ENCODE assay signal across 1 cellular context in the genomic region with DNA sequence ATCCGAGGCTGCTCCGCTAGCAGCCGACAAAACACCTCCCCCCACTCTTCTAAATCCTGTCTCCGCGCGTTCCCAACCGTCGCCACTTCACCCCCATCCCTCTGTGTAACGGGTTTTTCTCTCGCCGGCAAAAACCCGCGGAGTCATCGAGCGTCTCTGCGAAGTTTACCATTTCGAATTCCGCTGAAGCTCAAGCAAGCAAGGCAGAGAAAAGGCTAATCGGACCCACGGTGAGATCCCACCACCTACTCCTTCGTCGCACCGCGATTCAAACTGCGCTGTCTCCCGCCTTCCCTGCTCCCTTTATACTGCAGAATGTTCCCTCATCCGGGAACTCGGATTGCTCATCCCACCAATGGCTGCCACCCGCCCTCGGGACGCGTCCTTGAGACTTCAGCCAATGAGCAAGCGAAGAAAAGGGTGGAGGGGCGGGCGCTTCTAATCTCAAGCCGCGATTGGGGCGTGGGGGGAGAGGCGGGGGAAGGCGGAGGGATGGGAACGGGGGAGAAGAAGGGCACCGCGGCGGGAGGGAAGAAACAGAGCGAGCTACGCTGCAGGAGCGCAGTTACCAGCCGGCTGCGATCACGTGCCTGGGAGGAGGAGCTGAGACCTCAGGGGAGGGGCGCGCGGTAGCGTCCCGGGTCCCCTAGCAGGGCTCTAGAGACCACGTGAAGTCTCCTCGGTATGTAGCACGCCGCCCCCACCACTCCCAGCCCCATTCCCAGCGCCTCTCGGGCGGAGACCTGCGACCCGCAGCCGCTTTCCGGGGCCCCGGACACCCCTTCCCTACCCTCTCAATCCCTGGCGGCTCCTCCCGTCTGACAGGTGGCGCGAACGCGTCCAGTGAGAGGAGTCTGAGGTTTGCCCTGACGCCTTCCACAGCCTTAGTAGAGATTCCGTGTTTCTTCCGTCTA.
TF ChIP-seq lines count a peak whose summit lies in the region.

A gene (minus strand): TSS at position 277 of the 914 bp plus-strand sequence. CDS start 105 bp downstream, at position 172.

TF ChIP-seq in K562, 482 proteins besides CTCF, POLR2A, EP300 and RAD21 (continued from another document and continues in another):
- TF ChIP-seq, protein P1, sequence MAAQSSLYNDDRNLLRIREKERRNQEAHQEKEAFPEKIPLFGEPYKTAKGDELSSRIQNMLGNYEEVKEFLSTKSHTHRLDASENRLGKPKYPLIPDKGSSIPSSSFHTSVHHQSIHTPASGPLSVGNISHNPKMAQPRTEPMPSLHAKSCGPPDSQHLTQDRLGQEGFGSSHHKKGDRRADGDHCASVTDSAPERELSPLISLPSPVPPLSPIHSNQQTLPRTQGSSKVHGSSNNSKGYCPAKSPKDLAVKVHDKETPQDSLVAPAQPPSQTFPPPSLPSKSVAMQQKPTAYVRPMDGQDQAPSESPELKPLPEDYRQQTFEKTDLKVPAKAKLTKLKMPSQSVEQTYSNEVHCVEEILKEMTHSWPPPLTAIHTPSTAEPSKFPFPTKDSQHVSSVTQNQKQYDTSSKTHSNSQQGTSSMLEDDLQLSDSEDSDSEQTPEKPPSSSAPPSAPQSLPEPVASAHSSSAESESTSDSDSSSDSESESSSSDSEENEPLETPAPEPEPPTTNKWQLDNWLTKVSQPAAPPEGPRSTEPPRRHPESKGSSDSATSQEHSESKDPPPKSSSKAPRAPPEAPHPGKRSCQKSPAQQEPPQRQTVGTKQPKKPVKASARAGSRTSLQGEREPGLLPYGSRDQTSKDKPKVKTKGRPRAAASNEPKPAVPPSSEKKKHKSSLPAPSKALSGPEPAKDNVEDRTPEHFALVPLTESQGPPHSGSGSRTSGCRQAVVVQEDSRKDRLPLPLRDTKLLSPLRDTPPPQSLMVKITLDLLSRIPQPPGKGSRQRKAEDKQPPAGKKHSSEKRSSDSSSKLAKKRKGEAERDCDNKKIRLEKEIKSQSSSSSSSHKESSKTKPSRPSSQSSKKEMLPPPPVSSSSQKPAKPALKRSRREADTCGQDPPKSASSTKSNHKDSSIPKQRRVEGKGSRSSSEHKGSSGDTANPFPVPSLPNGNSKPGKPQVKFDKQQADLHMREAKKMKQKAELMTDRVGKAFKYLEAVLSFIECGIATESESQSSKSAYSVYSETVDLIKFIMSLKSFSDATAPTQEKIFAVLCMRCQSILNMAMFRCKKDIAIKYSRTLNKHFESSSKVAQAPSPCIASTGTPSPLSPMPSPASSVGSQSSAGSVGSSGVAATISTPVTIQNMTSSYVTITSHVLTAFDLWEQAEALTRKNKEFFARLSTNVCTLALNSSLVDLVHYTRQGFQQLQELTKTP (IDR thresholded peaks at IDR 0.05; ENCODE audit: low read depth in 1 of 2, partially characterized antibody in 2 of 2), result peak; percentile 67 to 70
- TF ChIP-seq, protein P2, sequence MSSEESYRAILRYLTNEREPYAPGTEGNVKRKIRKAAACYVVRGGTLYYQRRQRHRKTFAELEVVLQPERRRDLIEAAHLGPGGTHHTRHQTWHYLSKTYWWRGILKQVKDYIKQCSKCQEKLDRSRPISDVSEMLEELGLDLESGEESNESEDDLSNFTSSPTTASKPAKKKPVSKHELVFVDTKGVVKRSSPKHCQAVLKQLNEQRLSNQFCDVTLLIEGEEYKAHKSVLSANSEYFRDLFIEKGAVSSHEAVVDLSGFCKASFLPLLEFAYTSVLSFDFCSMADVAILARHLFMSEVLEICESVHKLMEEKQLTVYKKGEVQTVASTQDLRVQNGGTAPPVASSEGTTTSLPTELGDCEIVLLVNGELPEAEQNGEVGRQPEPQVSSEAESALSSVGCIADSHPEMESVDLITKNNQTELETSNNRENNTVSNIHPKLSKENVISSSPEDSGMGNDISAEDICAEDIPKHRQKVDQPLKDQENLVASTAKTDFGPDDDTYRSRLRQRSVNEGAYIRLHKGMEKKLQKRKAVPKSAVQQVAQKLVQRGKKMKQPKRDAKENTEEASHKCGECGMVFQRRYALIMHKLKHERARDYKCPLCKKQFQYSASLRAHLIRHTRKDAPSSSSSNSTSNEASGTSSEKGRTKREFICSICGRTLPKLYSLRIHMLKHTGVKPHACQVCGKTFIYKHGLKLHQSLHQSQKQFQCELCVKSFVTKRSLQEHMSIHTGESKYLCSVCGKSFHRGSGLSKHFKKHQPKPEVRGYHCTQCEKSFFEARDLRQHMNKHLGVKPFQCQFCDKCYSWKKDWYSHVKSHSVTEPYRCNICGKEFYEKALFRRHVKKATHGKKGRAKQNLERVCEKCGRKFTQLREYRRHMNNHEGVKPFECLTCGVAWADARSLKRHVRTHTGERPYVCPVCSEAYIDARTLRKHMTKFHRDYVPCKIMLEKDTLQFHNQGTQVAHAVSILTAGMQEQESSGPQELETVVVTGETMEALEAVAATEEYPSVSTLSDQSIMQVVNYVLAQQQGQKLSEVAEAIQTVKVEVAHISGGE (CRISPR knock-in tag; IDR thresholded peaks at IDR 0.05), result peak in 1 of 3 experiments; percentile 60; a peak in 2 of 6 replicates
- TF ChIP-seq MTF1 (CRISPR knock-in tag; IDR thresholded peaks at IDR 0.05; ENCODE audit: borderline replicate concordance), result no peak
- TF ChIP-seq ESRRA (IDR thresholded peaks at IDR 0.05; ENCODE audit: borderline replicate concordance, low read depth), result peak; percentile 67; the same call in 1 of the 2 replicates
- TF ChIP-seq, protein P3, sequence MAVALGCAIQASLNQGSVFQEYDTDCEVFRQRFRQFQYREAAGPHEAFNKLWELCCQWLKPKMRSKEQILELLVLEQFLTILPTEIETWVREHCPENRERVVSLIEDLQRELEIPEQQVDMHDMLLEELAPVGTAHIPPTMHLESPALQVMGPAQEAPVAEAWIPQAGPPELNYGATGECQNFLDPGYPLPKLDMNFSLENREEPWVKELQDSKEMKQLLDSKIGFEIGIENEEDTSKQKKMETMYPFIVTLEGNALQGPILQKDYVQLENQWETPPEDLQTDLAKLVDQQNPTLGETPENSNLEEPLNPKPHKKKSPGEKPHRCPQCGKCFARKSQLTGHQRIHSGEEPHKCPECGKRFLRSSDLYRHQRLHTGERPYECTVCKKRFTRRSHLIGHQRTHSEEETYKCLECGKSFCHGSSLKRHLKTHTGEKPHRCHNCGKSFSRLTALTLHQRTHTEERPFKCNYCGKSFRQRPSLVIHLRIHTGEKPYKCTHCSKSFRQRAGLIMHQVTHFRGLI (CRISPR knock-in tag; IDR thresholded peaks at IDR 0.05), result no peak
- TF ChIP-seq, protein P4, sequence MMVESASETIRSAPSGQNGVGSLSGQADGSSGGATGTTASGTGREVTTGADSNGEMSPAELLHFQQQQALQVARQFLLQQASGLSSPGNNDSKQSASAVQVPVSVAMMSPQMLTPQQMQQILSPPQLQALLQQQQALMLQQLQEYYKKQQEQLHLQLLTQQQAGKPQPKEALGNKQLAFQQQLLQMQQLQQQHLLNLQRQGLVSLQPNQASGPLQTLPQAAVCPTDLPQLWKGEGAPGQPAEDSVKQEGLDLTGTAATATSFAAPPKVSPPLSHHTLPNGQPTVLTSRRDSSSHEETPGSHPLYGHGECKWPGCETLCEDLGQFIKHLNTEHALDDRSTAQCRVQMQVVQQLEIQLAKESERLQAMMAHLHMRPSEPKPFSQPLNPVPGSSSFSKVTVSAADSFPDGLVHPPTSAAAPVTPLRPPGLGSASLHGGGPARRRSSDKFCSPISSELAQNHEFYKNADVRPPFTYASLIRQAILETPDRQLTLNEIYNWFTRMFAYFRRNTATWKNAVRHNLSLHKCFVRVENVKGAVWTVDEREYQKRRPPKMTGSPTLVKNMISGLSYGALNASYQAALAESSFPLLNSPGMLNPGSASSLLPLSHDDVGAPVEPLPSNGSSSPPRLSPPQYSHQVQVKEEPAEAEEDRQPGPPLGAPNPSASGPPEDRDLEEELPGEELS (CRISPR knock-in tag; IDR thresholded peaks at IDR 0.05; ENCODE audit: borderline replicate concordance), result no peak
- TF ChIP-seq ZFP1 (CRISPR knock-in tag; IDR thresholded peaks at IDR 0.05), result no peak
- no peak for TF ChIP-seq RBM15 (IDR thresholded peaks at IDR 0.05; ENCODE audit: insufficient read depth, low read length)
- TF ChIP-seq KLF16 (IDR thresholded peaks at IDR 0.05), result no peak
- TF ChIP-seq, protein P5, sequence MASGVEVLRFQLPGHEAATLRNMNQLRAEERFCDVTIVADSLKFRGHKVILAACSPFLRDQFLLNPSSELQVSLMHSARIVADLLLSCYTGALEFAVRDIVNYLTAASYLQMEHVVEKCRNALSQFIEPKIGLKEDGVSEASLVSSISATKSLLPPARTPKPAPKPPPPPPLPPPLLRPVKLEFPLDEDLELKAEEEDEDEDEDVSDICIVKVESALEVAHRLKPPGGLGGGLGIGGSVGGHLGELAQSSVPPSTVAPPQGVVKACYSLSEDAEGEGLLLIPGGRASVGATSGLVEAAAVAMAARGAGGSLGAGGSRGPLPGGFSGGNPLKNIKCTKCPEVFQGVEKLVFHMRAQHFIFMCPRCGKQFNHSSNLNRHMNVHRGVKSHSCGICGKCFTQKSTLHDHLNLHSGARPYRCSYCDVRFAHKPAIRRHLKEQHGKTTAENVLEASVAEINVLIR (CRISPR knock-in tag; IDR thresholded peaks at IDR 0.05), result no peak
- no peak for TF ChIP-seq NCOA2 (IDR thresholded peaks at IDR 0.05; ENCODE audit: partially characterized antibody in 2 of 2)
- peak; percentile 55 for TF ChIP-seq SAP30 (IDR thresholded peaks at IDR 0.05; ENCODE audit: borderline replicate concordance, insufficient read depth, low read depth, low read length, poor library complexity, severe bottlenecking)
- no peak for TF ChIP-seq ZNF311 (CRISPR knock-in tag; IDR thresholded peaks at IDR 0.05)
- no peak for TF ChIP-seq STAT5B (CRISPR knock-in tag; IDR thresholded peaks at IDR 0.05)
- TF ChIP-seq NFIC (IDR thresholded peaks at IDR 0.05), result peak; percentile 50
- no peak for TF ChIP-seq ETS2 (tag; IDR thresholded peaks at IDR 0.05; ENCODE audit: borderline replicate concordance, poor library complexity, severe bottlenecking)
- no peak for TF ChIP-seq XRCC3 (IDR thresholded peaks at IDR 0.05)
- TF ChIP-seq, protein P6, sequence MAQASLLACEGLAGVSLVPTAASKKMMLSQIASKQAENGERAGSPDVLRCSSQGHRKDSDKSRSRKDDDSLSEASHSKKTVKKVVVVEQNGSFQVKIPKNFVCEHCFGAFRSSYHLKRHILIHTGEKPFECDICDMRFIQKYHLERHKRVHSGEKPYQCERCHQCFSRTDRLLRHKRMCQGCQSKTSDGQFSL (CRISPR knock-in tag; IDR thresholded peaks at IDR 0.05), result peak; percentile 61; the same call in 1 of the 2 replicates
- TF ChIP-seq, protein P6 (tag; IDR thresholded peaks at IDR 0.05), result no peak
- TF ChIP-seq, protein P7, sequence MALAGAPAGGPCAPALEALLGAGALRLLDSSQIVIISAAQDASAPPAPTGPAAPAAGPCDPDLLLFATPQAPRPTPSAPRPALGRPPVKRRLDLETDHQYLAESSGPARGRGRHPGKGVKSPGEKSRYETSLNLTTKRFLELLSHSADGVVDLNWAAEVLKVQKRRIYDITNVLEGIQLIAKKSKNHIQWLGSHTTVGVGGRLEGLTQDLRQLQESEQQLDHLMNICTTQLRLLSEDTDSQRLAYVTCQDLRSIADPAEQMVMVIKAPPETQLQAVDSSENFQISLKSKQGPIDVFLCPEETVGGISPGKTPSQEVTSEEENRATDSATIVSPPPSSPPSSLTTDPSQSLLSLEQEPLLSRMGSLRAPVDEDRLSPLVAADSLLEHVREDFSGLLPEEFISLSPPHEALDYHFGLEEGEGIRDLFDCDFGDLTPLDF (CRISPR knock-in tag; IDR thresholded peaks at IDR 0.05), result peak; percentile 85
- TF ChIP-seq, protein P8, sequence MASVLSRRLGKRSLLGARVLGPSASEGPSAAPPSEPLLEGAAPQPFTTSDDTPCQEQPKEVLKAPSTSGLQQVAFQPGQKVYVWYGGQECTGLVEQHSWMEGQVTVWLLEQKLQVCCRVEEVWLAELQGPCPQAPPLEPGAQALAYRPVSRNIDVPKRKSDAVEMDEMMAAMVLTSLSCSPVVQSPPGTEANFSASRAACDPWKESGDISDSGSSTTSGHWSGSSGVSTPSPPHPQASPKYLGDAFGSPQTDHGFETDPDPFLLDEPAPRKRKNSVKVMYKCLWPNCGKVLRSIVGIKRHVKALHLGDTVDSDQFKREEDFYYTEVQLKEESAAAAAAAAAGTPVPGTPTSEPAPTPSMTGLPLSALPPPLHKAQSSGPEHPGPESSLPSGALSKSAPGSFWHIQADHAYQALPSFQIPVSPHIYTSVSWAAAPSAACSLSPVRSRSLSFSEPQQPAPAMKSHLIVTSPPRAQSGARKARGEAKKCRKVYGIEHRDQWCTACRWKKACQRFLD (CRISPR knock-in tag; IDR thresholded peaks at IDR 0.05), result no peak
- TF ChIP-seq, protein P9, sequence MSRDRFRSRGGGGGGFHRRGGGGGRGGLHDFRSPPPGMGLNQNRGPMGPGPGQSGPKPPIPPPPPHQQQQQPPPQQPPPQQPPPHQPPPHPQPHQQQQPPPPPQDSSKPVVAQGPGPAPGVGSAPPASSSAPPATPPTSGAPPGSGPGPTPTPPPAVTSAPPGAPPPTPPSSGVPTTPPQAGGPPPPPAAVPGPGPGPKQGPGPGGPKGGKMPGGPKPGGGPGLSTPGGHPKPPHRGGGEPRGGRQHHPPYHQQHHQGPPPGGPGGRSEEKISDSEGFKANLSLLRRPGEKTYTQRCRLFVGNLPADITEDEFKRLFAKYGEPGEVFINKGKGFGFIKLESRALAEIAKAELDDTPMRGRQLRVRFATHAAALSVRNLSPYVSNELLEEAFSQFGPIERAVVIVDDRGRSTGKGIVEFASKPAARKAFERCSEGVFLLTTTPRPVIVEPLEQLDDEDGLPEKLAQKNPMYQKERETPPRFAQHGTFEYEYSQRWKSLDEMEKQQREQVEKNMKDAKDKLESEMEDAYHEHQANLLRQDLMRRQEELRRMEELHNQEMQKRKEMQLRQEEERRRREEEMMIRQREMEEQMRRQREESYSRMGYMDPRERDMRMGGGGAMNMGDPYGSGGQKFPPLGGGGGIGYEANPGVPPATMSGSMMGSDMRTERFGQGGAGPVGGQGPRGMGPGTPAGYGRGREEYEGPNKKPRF (IDR thresholded peaks at IDR 0.05; ENCODE audit: low read depth, low read length), result no peak
